ENCODE assay signal across 9 cellular contexts in genomic region chr11:75563501-75563977, GRCh38. TPM values are rescaled to one million over a fixed set of nuclear protein-coding genes. Genes with fewer than 3 reads are reported as not detected.
A peak's percentile ranks its signal among the peaks of the same experiment; 100 is the strongest.
DNase-seq lines count a peak whose midpoint lies in the region; ATAC-seq and TF ChIP-seq lines count a peak whose summit lies in the region.
"Had no signal": no experiment of that assay in that cellular context is flagged by ENCODE, and none has a peak within 500 bp of the region (broad histone marks: within the 10 kb centered on the region; RNA-seq: fewer than 3 reads in every experiment).

No MANE protein-coding gene starts in this region.

- H4K20me1 ChIP-seq in HCT116 (ENCODE audit: insufficient read depth): no peaks in the 10 kb centered on the region

- TF ChIP-seq POLR2A in HCT116 (IDR thresholded peaks at IDR 0.05; ENCODE audit: borderline replicate concordance, extremely low read depth, insufficient read depth, insufficient read length): no peak

- no CpG with 5 or more reads among the region's 5 CpGs for WGBS in iPS DF 6.9 (ENCODE audit: insufficient coverage, insufficient read length)

- no TSS peak for BruUV-seq in HCT116 (replicated peaks; lab: Mats Ljungman, UMichigan)

- peak overlapping the region; percentile 77 to 99 for H3K4me3 ChIP-seq in HCT116 (replicated peaks in 1 of 2; ENCODE audit: low read depth in 1 of 2, low read length in 2 of 2)
- H3K4me3 ChIP-seq in iPS DF 6.9 (ENCODE audit: low read length): peak overlapping the region; percentile 85; the same call in 1 of the 2 replicates
- peak overlapping the region; percentile 55 to 98 (median 85) for H3K4me3 ChIP-seq in skin epidermis

- DNase-seq in HCT116 (ENCODE audit: low read depth, low spot score) (no peak), iPS DF 6.9 (ENCODE audit: low read depth, low spot score) (no peak), kidney glomerular epithelial cell (lab: John Stamatoyannopoulos, UW) (no peak), NCI-H1694 treated with DMSO at 0.1 percent for 48 hours (lab: John Stamatoyannopoulos, UW) (no peak), NCI-H2107 (lab: John Stamatoyannopoulos, UW) (no peak)
- DNase-seq in activated T-helper 2 cell treated with anti-CD3 and anti-CD28 coated beads, Interferon-gamma antibody, Interleukin-2, Interleukin-4, amounts not matched to agents 10 μg/mL and 5 μg/mL and 100 μg/mL, durations not matched to agents 14 hours and 24 hours and 36 hours (ENCODE audit: low spot score): no peak
- no peak for DNase-seq in stimulated activated CD4-positive, alpha-beta T cell treated with anti-CD3 and anti-CD28 coated beads, Interleukin-4, amount 100 ng/mL, for 4 hours
- DNase-seq: RPMI8226 had no signal

- H2AFZ ChIP-seq in HCT116 (ENCODE audit: low read depth, low read length, poor library complexity, severe bottlenecking): no peak overlapping the region

- intact Hi-C loops in HCT116 (cut with micrococcal nuclease): no loop called here
- intact Hi-C loops in activated T-helper 2 cell treated with anti-CD3 and anti-CD28 coated beads, Interferon-gamma antibody, Interleukin-2, Interleukin-4, amounts not matched to agents 10 μg/mL and 5 μg/mL and 100 μg/mL, durations not matched to agents 14 hours and 24 hours and 36 hours (cut with micrococcal nuclease): no loop called here

- POLR2A ChIA-PET in HCT116 (lab: Charles Lee): interaction anchor here (1.1 to 1.3 kb wide), 2 partner anchors 9 to 17 kb away, joined by 3 read pairs; no protein-coding TSS in a partner anchor

- RAD21 ChIA-PET in HCT116 (lab: Charles Lee; ENCODE audit: low non-redundant PET in 1 of 2, low total read pairs in 2 of 2, uncharacterized antibody in 2 of 2, unreplicated experiment in 2 of 2): no interaction called here

- H3K27ac ChIP-seq in HCT116 (ENCODE audit: low read depth, low read length) (peak overlapping the region; percentile 96), iPS DF 6.9 (ENCODE audit: low read length) (no peak overlapping the region), skin epidermis (peak overlapping the region in 20 of 21 experiments; percentile 77 to 100 (median 97))

- ATAC-seq in HCT116: no peak

- peak overlapping the region; percentile 24 for H3K27ac Mint-ChIP-seq in activated T-helper 2 cell treated with anti-CD3 and anti-CD28 coated beads, Interferon-gamma antibody, Interleukin-2, Interleukin-4, amounts not matched to agents 10 μg/mL and 5 μg/mL and 100 μg/mL, durations not matched to agents 14 hours and 24 hours and 36 hours

- H3K27me3 Mint-ChIP-seq in activated T-helper 2 cell treated with anti-CD3 and anti-CD28 coated beads, Interferon-gamma antibody, Interleukin-2, Interleukin-4, amounts not matched to agents 10 μg/mL and 5 μg/mL and 100 μg/mL, durations not matched to agents 14 hours and 24 hours and 36 hours (ENCODE audit: low read depth): no peaks in the 10 kb centered on the region

- no peak for TF ChIP-seq CTCF in HCT116 (IDR thresholded peaks at IDR 0.05 in 2 of 3, conservative IDR thresholded peaks at IDR 0.05 in 1 of 3; ENCODE audit: borderline replicate concordance in 1 of 3, insufficient read depth in 1 of 3, low read depth in 2 of 3, low read length in 2 of 3)

- H3K9ac ChIP-seq in HCT116 (ENCODE audit: low read length): peak overlapping the region; percentile 92

- peaks cover 56% of the 10 kb centered on the region for H3K79me2 ChIP-seq in HCT116 (ENCODE audit: insufficient read depth, low read length)

- no peak for TF ChIP-seq RAD21 in HCT116 (IDR thresholded peaks at IDR 0.05; ENCODE audit: low read depth)

- H3K36me3 ChIP-seq in HCT116 (ENCODE audit: control insufficient read depth in 1 of 2, insufficient read depth in 2 of 2, low read length in 2 of 2): peaks cover 3 to 27% of the 10 kb centered on the region in 2 experiments
- peaks cover 19% of the 10 kb centered on the region for H3K36me3 ChIP-seq in iPS DF 6.9 (ENCODE audit: control insufficient read depth, insufficient read depth, low read length)

- H3K36me3 Mint-ChIP-seq in activated T-helper 2 cell treated with anti-CD3 and anti-CD28 coated beads, Interferon-gamma antibody, Interleukin-2, Interleukin-4, amounts not matched to agents 10 μg/mL and 5 μg/mL and 100 μg/mL, durations not matched to agents 14 hours and 24 hours and 36 hours (ENCODE audit: low read depth): peaks cover 3% of the 10 kb centered on the region

- H3K4me3 Mint-ChIP-seq in activated T-helper 2 cell treated with anti-CD3 and anti-CD28 coated beads, Interferon-gamma antibody, Interleukin-2, Interleukin-4, amounts not matched to agents 10 μg/mL and 5 μg/mL and 100 μg/mL, durations not matched to agents 14 hours and 24 hours and 36 hours (ENCODE audit: low read depth): peak overlapping the region; percentile 91

- H3K9me3 ChIP-seq in HCT116 (ENCODE audit: control insufficient read depth in 1 of 2, insufficient read depth in 1 of 2, low read depth in 1 of 2, low read length in 2 of 2) (no peaks in the 10 kb centered on the region), iPS DF 6.9 (ENCODE audit: control insufficient read depth, insufficient read depth, low read length) (no peaks in the 10 kb centered on the region)

- H3K4me2 ChIP-seq in HCT116 (ENCODE audit: low read length): peak overlapping the region; percentile 85

- H3K4me1 ChIP-seq in HCT116 (ENCODE audit: control insufficient read depth in 1 of 2, insufficient read depth in 2 of 2, low read length in 2 of 2) (peaks cover 17 to 56% of the 10 kb centered on the region in 2 experiments), iPS DF 6.9 (ENCODE audit: control insufficient read depth, insufficient read depth, low read length) (peaks cover 13% of the 10 kb centered on the region)

- CTCF ChIA-PET in HCT116 (lab: Charles Lee): interaction anchor here (0.8 to 2.1 kb wide), 4 partner anchors 11 to 175 kb away, joined by 3 to 13 read pairs (median 3); no protein-coding TSS in a partner anchor

- no peaks in the 10 kb centered on the region for H3K9me3 Mint-ChIP-seq in activated T-helper 2 cell treated with anti-CD3 and anti-CD28 coated beads, Interferon-gamma antibody, Interleukin-2, Interleukin-4, amounts not matched to agents 10 μg/mL and 5 μg/mL and 100 μg/mL, durations not matched to agents 14 hours and 24 hours and 36 hours

- peaks cover 11% of the 10 kb centered on the region for H3K4me1 Mint-ChIP-seq in activated T-helper 2 cell treated with anti-CD3 and anti-CD28 coated beads, Interferon-gamma antibody, Interleukin-2, Interleukin-4, amounts not matched to agents 10 μg/mL and 5 μg/mL and 100 μg/mL, durations not matched to agents 14 hours and 24 hours and 36 hours (ENCODE audit: low read depth)

- H3K27me3 ChIP-seq in HCT116 (ENCODE audit: insufficient read depth, low read length) (no peaks in the 10 kb centered on the region), iPS DF 6.9 (ENCODE audit: control insufficient read depth, insufficient read depth, low read length) (no peaks in the 10 kb centered on the region)

- H3K9me2 ChIP-seq in HCT116 (ENCODE audit: insufficient read depth): no peaks in the 10 kb centered on the region

TF ChIP-seq in HCT116, 20 proteins besides CTCF, POLR2A, EP300 and RAD21:
- TF ChIP-seq ZNF274 (IDR thresholded peaks at IDR 0.05; ENCODE audit: low read depth, low read length): no peak
- TF ChIP-seq EZH2 (IDR thresholded peaks at IDR 0.05): no peak
- no peak for TF ChIP-seq CEBPB (IDR thresholded peaks at IDR 0.05; ENCODE audit: low read depth)
- TF ChIP-seq EGR1 (IDR thresholded peaks at IDR 0.05; ENCODE audit: low read depth): no peak
- TF ChIP-seq FOSL1 (IDR thresholded peaks at IDR 0.05; ENCODE audit: low read depth): no peak
- TF ChIP-seq ZBTB33 (IDR thresholded peaks at IDR 0.05; ENCODE audit: extremely low read depth, insufficient replicate concordance, low read length): no peak
- no peak for TF ChIP-seq ELF1 (IDR thresholded peaks at IDR 0.05; ENCODE audit: borderline replicate concordance, low read depth)
- no peak for TF ChIP-seq ATF3 (IDR thresholded peaks at IDR 0.05)
- no peak for TF ChIP-seq POLR2AphosphoS5 (IDR thresholded peaks at IDR 0.05; ENCODE audit: low read depth, low read length)
- TF ChIP-seq SIN3A (IDR thresholded peaks at IDR 0.05; ENCODE audit: low read depth): no peak
- no peak for TF ChIP-seq SRF (IDR thresholded peaks at IDR 0.05; ENCODE audit: low read depth)
- no peak for TF ChIP-seq JUND (IDR thresholded peaks at IDR 0.05)
- no peak for TF ChIP-seq YY1 (IDR thresholded peaks at IDR 0.05; ENCODE audit: extremely low read depth, insufficient replicate concordance, low read depth, low read length)

RNA-seq across cellular contexts. Expression of gene SERPINH1, which starts 1.5 kb away (rescaled TPM):
- total RNA-seq in HCT116 (2021; ENCODE audit: unreplicated experiment): 84.9 TPM
- polyA plus RNA-seq in HCT116 (2012): 122 and 130 TPM in 2 replicates
- 23.8 and 23.9 TPM in 2 replicates for total RNA-seq in activated T-helper 2 cell treated with anti-CD3 and anti-CD28 coated beads, Interferon-gamma antibody, Interleukin-2, Interleukin-4, amounts not matched to agents 10 μg/mL and 5 μg/mL and 100 μg/mL, durations not matched to agents 14 hours and 24 hours and 36 hours

RNA-seq across cellular contexts. Expression of gene GDPD5, which starts 37.8 kb away (rescaled TPM):
- total RNA-seq in HCT116 (2021; ENCODE audit: unreplicated experiment): 27.5 TPM
- 23.0 and 24.7 TPM in 2 replicates for polyA plus RNA-seq in HCT116 (2012)
- total RNA-seq in activated T-helper 2 cell treated with anti-CD3 and anti-CD28 coated beads, Interferon-gamma antibody, Interleukin-2, Interleukin-4, amounts not matched to agents 10 μg/mL and 5 μg/mL and 100 μg/mL, durations not matched to agents 14 hours and 24 hours and 36 hours: 11.0 and 14.9 TPM in 2 replicates
